In the genomic region with DNA sequence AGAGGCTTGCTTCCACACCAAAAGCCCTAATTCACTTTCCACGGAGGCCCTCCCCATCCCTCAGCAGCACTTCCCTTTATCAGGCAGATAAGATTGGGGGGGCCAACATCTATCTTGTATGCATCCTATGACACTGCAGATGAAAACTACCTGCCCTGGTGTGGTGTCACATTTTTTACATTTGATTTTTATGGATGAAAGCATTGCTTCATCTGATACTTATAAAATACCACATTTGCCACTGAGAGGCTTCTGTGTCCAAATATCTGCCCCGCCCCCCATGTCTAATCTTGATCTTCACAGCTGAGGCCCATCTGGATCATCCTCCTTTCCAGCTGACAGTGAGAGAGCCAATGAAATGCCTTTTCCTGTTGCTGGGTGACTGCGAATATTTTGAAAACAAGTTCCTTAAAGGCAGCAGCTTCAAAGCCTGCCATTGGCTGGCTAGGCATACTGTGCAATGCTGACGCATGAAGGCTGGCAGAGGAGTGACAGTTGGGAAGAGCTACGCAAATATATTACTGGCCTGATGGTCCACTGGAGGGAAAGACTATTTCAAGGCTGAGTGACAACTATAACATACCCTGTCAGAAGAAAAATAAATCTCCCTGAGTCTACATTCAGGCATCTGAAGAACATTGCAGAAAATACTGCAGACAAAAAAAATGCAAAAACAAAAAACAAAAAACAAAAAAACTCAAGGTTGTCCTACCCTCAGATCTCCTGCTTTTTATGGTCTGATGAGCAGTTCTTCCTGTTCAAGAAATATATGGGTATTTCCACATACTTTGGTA, we compare ENCODE assay signal across 1 cellular context.
TF ChIP-seq lines count a peak whose summit lies in the region.

No MANE protein-coding gene starts in this region.

TF ChIP-seq in endothelial cell of umbilical vein, 7 proteins besides CTCF, POLR2A, EP300 and RAD21:
- TF ChIP-seq, protein P1, sequence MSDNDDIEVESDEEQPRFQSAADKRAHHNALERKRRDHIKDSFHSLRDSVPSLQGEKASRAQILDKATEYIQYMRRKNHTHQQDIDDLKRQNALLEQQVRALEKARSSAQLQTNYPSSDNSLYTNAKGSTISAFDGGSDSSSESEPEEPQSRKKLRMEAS (IDR thresholded peaks at IDR 0.05; ENCODE audit: insufficient read depth, insufficient read length) = no peak
- TF ChIP-seq GATA2 (IDR thresholded peaks at IDR 0.05; ENCODE audit: insufficient read depth, insufficient read length, low read depth, low read length) (no peak), JUN (IDR thresholded peaks at IDR 0.05; ENCODE audit: borderline replicate concordance, insufficient read depth, insufficient read length, low read depth) (no peak), POLR2AphosphoS5 (IDR thresholded peaks at IDR 0.05; ENCODE audit: insufficient read depth, low read depth, low read length) (no peak), EZH2 (IDR thresholded peaks at IDR 0.05; ENCODE audit: borderline replicate concordance, low read depth, low read length, severe bottlenecking) (no peak), FOS (IDR thresholded peaks at IDR 0.05; ENCODE audit: borderline replicate concordance, insufficient read depth, low read length) (no peak), MYC (IDR thresholded peaks at IDR 0.05; ENCODE audit: low read depth, low read length) (no peak)
